In genomic region chr20:6081236-6081635, GRCh38 we compare ENCODE assay signal across 17 cellular contexts.
DNase-seq lines count a peak whose midpoint lies in the region; ATAC-seq and TF ChIP-seq lines count a peak whose summit lies in the region.
"Had no signal": no experiment of that assay in that cellular context is flagged by ENCODE, and none has a peak within 500 bp of the region (broad histone marks: within the 10 kb centered on the region; RNA-seq: fewer than 3 reads in every experiment).

No MANE protein-coding gene starts in this region.

- ATAC-seq in HG03439 (IDR thresholded peaks at IDR 0.05; ENCODE audit: unreplicated experiment) (no peak), HG03520 (IDR thresholded peaks at IDR 0.05; ENCODE audit: unreplicated experiment) (no peak)
- ATAC-seq: activated T-cell treated with anti-CD3 and anti-CD28 coated beads, Interleukin-2, amount 50 U/mL, for 72 hours had no signal

- no peak overlapping the region for H3K4me3 ChIP-seq in AG09309 (ENCODE audit: control insufficient read depth, low read depth, low read length)
- H3K4me3 ChIP-seq: BLaER1, SJCRH30 had no signal

- TF ChIP-seq CTCF in AG09309 (IDR thresholded peaks at IDR 0.05; ENCODE audit: control insufficient read depth, insufficient read depth, low read depth, low read length, missing control alignments), result no peak

- peak; percentile 35 for DNase-seq in AG09309 (ENCODE audit: low read depth)
- DNase-seq in HCEC 1CT, result peak; percentile 63
- peak; percentile 43 for DNase-seq in astrocyte of the hippocampus (ENCODE audit: low read depth, low spot score)
- DNase-seq in iris pigment epithelial cell (ENCODE audit: low read depth), result peak; percentile 58
- no peak for DNase-seq in NCI-H510A treated with DMSO at 0.1 percent for 48 hours (lab: John Stamatoyannopoulos, UW)
- DNase-seq in T-helper 9 cell, result no peak
- DNase-seq: activated CD4-positive, alpha-beta T cell treated with anti-CD3 and anti-CD28 coated beads, Interleukin-2, amount 50 U/mL, for 48 hours; activated T-cell treated with anti-CD3 and anti-CD28 coated beads, Interleukin-2, amount 50 U/mL, for 72 hours; amygdala; NCI-H2029 treated with DMSO at 0.1 percent for 48 hours; NCI-H774; posterior cingulate gyrus; SJCRH30; stimulated activated CD4-positive, alpha-beta T cell treated with anti-CD3 and anti-CD28 coated beads, Interleukin-15, amount 100 ng/mL, for 24 hours had no signal

Comparison
In these comparisons a context has a peak if more than half of its experiments do, and no peak if none do; other contexts are left out.
1. DNase-seq: peak in AG09309 (single experiment), HCEC 1CT (single experiment), astrocyte of the hippocampus (single experiment) and iris pigment epithelial cell (single experiment); none in NCI-H510A treated with DMSO at 0.1 percent for 48 hours (single experiment) and T-helper 9 cell (single experiment).